34 cellular contexts compared by ENCODE assay signal in genomic region chr7:29779017-29779416, GRCh38. TPM values are rescaled to one million over a fixed set of nuclear protein-coding genes. Genes with fewer than 3 reads are reported as not detected.
"Had no signal": no experiment of that assay in that cellular context is flagged by ENCODE, and none has a peak within 500 bp of the region (broad histone marks: within the 10 kb centered on the region; RNA-seq: fewer than 3 reads in every experiment).

No MANE protein-coding gene starts in this region.

- H3K4me1 ChIP-seq: adrenal gland, ascending aorta, body of pancreas, breast epithelium had no signal

- H3K9me3 ChIP-seq: adrenal gland, ascending aorta, body of pancreas, breast epithelium had no signal

- FAIRE-seq: astrocyte, bronchial epithelial cell had no signal

- H3K27me3 ChIP-seq: adrenal gland, ascending aorta, body of pancreas, breast epithelium had no signal

- ATAC-seq: activated naive CD4-positive, alpha-beta T cell treated with anti-CD3 and anti-CD28 coated beads, Interleukin-2, amount 50 U/mL, for 72 hours; activated naive CD8-positive, alpha-beta T cell treated with anti-CD3 and anti-CD28 coated beads, Interleukin-2, amount 50 U/mL, for 24 hours; activated T-cell treated with anti-CD3 and anti-CD28 coated beads, Interleukin-2, amount 50 U/mL, for 4 hours; activated T-cell treated with anti-CD3 and anti-CD28 coated beads, Interleukin-2, amount 50 U/mL, for 72 hours; activated T-helper 17 cell treated with anti-CD3 and anti-CD28 coated beads, Interleukin-2, amount 50 U/mL, for 72 hours; body of pancreas had no signal

- H3K27ac ChIP-seq: adrenal gland, ascending aorta, body of pancreas, brain microvascular endothelial cell, breast epithelium, cardiac muscle cell had no signal

- H3K36me3 ChIP-seq: adrenal gland, ascending aorta, brain microvascular endothelial cell, breast epithelium, cardiac muscle cell had no signal

- DNase-seq: activated effector memory CD4-positive, alpha-beta T cell treated with anti-CD3 and anti-CD28 coated beads, Interleukin-2, amount 50 U/mL, for 16 hours; activated effector memory CD4-positive, alpha-beta T cell treated with Interleukin-2 at 50 U/mL for 16 hours; activated gamma-delta T cell; activated gamma-delta T cell treated with Interleukin-2 at 50 U/mL for 16 hours; activated naive CD4-positive, alpha-beta T cell; activated naive CD4-positive, alpha-beta T cell treated with anti-CD3 and anti-CD28 coated beads for 36 hours; activated naive CD4-positive, alpha-beta T cell treated with anti-CD3 and anti-CD28 coated beads, Interleukin-2, amount 10 ng/mL, durations not matched to agents 7 days and 5 days; activated naive CD4-positive, alpha-beta T cell treated with anti-CD3 and anti-CD28 coated beads, Interleukin-2, amount 50 U/mL, for 16 hours; activated naive CD4-positive, alpha-beta T cell treated with Interleukin-2 at 50 U/mL for 16 hours; activated naive CD8-positive, alpha-beta T cell treated with anti-CD3 and anti-CD28 coated beads for 36 hours; activated naive CD8-positive, alpha-beta T cell treated with anti-CD3 and anti-CD28 coated beads, Interleukin-2, amount 10 ng/mL, durations not matched to agents 7 days and 5 days; activated naive CD8-positive, alpha-beta T cell treated with anti-CD3 and anti-CD28 coated beads, Interleukin-2, amount 50 U/mL, for 24 hours; activated T-cell treated with anti-CD3 and anti-CD28 coated beads, Interleukin-2, amount 50 U/mL, for 4 hours; activated T-cell treated with anti-CD3 and anti-CD28 coated beads, Interleukin-2, amount 50 U/mL, for 48 hours; activated T-cell treated with anti-CD3 and anti-CD28 coated beads, Interleukin-2, amount 50 U/mL, for 72 hours; adrenal gland; amniotic stem cell; amygdala; anterior cingulate cortex; aorta; body of pancreas; brain microvascular endothelial cell; caudate nucleus; central memory CD4-positive, alpha-beta T cell; cerebellar nuclear complex had no signal

- H3K4me3 ChIP-seq: adrenal gland, ascending aorta, body of pancreas, breast epithelium, cardiac muscle cell had no signal

RNA-seq across cellular contexts. Expression of gene WIPF3, which starts 27.3 kb away (rescaled TPM):
- total RNA-seq: activated naive CD4-positive, alpha-beta T cell treated with anti-CD3 and anti-CD28 coated beads for 36 hours; activated naive CD4-positive, alpha-beta T cell treated with anti-CD3 and anti-CD28 coated beads, Interleukin-2, amount 50 U/mL, for 72 hours; activated naive CD8-positive, alpha-beta T cell treated with anti-CD3 and anti-CD28 coated beads for 36 hours; activated naive CD8-positive, alpha-beta T cell treated with anti-CD3 and anti-CD28 coated beads, Interleukin-2, amount 10 ng/mL, durations not matched to agents 7 days and 5 days; activated T-cell treated with anti-CD3 and anti-CD28 coated beads, Interleukin-2, amount 50 U/mL, for 4 hours; activated T-cell treated with anti-CD3 and anti-CD28 coated beads, Interleukin-2, amount 50 U/mL, for 72 hours; activated T-helper 1 cell treated with anti-CD3 and anti-CD28 coated beads, Interleukin-12 subunit alpha, Interleukin-12 subunit beta, Interleukin-2, Interleukin-4 antibody, amounts not matched to agents 30 ng/mL and 10 ng/mL and 1 ng/mL, durations not matched to agents 14 hours and 24 hours and 36 hours; activated T-helper 17 cell treated with anti-CD3 and anti-CD28 coated beads, Interleukin-2, amount 50 U/mL, for 72 hours; activated T-helper 2 cell treated with anti-CD3 and anti-CD28 coated beads, Interferon-gamma antibody, Interleukin-2, Interleukin-4, amounts not matched to agents 10 μg/mL and 5 μg/mL and 100 μg/mL, durations not matched to agents 14 hours and 24 hours and 36 hours had no signal
